Comparison of ENCODE assay signal across 8 cellular contexts in the genomic region with DNA sequence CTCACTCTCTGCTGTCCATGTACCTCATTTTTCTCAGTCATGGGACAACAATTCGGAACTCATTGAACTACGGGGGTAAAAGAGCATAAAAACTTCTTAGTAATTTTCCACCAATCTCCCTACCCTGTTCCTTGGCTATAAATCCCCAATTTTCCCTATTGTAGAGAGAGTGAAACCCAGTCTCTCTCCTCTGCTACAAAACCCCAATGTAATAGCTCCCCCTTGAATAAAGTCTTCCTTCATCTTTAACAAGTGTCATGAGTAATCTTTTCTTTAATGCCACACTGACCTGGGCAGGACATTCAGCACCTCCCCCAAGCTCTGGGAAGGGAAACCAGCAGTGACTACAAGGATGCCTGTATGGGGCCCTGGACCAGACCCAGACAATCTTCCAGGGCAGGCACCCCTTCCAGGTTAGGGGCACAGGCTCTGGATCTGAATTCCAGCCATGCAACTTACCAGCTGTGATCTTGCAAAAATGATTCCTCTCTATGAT. TPM values are rescaled to one million over a fixed set of nuclear protein-coding genes. Genes with fewer than 3 reads are reported as not detected.
DNase-seq lines count a peak whose midpoint lies in the region; ATAC-seq and TF ChIP-seq lines count a peak whose summit lies in the region.

No MANE protein-coding gene starts in this region.

- H3K36me3 Mint-ChIP-seq in brain: no peaks in the 10 kb centered on the region

- no peak overlapping the region for H3K4me3 Mint-ChIP-seq in brain

- peak overlapping the region; percentile 33 for H3K4me3 ChIP-seq in mucosa of stomach (ENCODE audit: low read length)

- peak overlapping the region in 4 of 5 experiments; percentile 24 to 88 (median 52) for H3K27ac Mint-ChIP-seq in brain

- no peaks in the 10 kb centered on the region for H3K27me3 ChIP-seq in mucosa of stomach (ENCODE audit: control insufficient read depth, insufficient read depth, low read length)

- H3K4me1 ChIP-seq in mucosa of stomach (ENCODE audit: control insufficient read depth, insufficient read depth, low read length): peaks cover 11% of the 10 kb centered on the region

- peak overlapping the region; percentile 46 for H3K9ac ChIP-seq in mucosa of stomach (ENCODE audit: low read length)

- peaks cover 49% of the 10 kb centered on the region for H3K4me1 Mint-ChIP-seq in brain

- H3K9me3 Mint-ChIP-seq in brain: peaks cover 0 to 11% (median 2%) of the 10 kb centered on the region in 5 experiments

- ATAC-seq in GM19455 (IDR thresholded peaks at IDR 0.05; ENCODE audit: unreplicated experiment): no peak

- no peak for TF ChIP-seq CTCF in brain (conservative IDR thresholded peaks at IDR 0.05)

- in situ Hi-C loops in KBM-7 (cut with MboI; ENCODE audit: low pct_unique_long_range_greater_than_20kb, low sequenced_read_pairs): no loop called here

- H3K27me3 Mint-ChIP-seq in brain: peaks cover 16% of the 10 kb centered on the region

- H3K36me3 ChIP-seq in mucosa of stomach (ENCODE audit: control insufficient read depth, insufficient read depth, low read length): no peaks in the 10 kb centered on the region

- no peaks in the 10 kb centered on the region for H3K9me3 ChIP-seq in mucosa of stomach (ENCODE audit: control insufficient read depth, low read length)

- DNase-seq in activated CD8-positive, alpha-beta memory T cell treated with anti-CD3 and anti-CD28 coated beads, Interleukin-2, amount 50 U/mL, for 48 hours: peak; percentile 68
- DNase-seq in activated CD8-positive, alpha-beta memory T cell treated with anti-CD3 and anti-CD28 coated beads for 24 hours: no peak
- DNase-seq in KBM-7 (peak; percentile 69), NCI-H1105 treated with DMSO at 0.1 percent for 48 hours (lab: John Stamatoyannopoulos, UW) (no peak), epidermal melanocyte (ENCODE audit: insufficient read length, low spot score) (no peak)

RNA-seq across cellular contexts. Expression of a gene that starts 10.2 kb away (rescaled TPM):
- 1,760 TPM for polyA plus RNA-seq in brain (ENCODE audit: insufficient read depth, low read depth, low replicate concordance)

RNA-seq across cellular contexts. Expression of a gene that starts 33.7 kb away (rescaled TPM):
- polyA plus RNA-seq in brain (ENCODE audit: insufficient read depth, low read depth, low replicate concordance): not detected

RNA-seq across cellular contexts. Expression of a gene that starts 54.1 kb away (rescaled TPM):
- polyA plus RNA-seq in brain (ENCODE audit: insufficient read depth, low read depth, low replicate concordance): 16.0 TPM

RNA-seq across cellular contexts. Expression of a gene that starts 56.0 kb away (rescaled TPM):
- 3.9 TPM for polyA plus RNA-seq in brain (ENCODE audit: insufficient read depth, low read depth, low replicate concordance)

Comparison
In these comparisons a context has a peak if more than half of its experiments do, and no peak if none do; other contexts are left out.
1. DNase-seq: peak in activated CD8-positive, alpha-beta memory T cell treated with anti-CD3 and anti-CD28 coated beads, Interleukin-2, amount 50 U/mL, for 48 hours (single experiment) and KBM-7 (single experiment); none in activated CD8-positive, alpha-beta memory T cell treated with anti-CD3 and anti-CD28 coated beads for 24 hours (single experiment), NCI-H1105 treated with DMSO at 0.1 percent for 48 hours (single experiment) and epidermal melanocyte (single experiment).